ENCODE assay signal across 22 cellular contexts in genomic region chr11:61765550-61766253, GRCh38. TPM values are rescaled to one million over a fixed set of nuclear protein-coding genes. Genes with fewer than 3 reads are reported as not detected.
DNase-seq lines count a peak whose midpoint lies in the region; ATAC-seq and TF ChIP-seq lines count a peak whose summit lies in the region.
"Had no signal": no experiment of that assay in that cellular context is flagged by ENCODE, and none has a peak within 500 bp of the region (broad histone marks: within the 10 kb centered on the region; RNA-seq: fewer than 3 reads in every experiment).

No MANE protein-coding gene starts in this region.

- H3K27me3 ChIP-seq in AG04450 (ENCODE audit: control insufficient read depth, insufficient read depth, low read length): no peaks in the 10 kb centered on the region
- H3K27me3 ChIP-seq in NT2/D1 (ENCODE audit: insufficient read depth, insufficient read length): no peaks in the 10 kb centered on the region
- no peaks in the 10 kb centered on the region for H3K27me3 ChIP-seq in liver (ENCODE audit: control insufficient read depth in 4 of 4, insufficient read depth in 4 of 4, low read length in 3 of 4)
- H3K27me3 ChIP-seq: BLaER1 treated with 17β-estradiol and CSF1 and Interleukin-3, amounts not matched to agents 10 nM and 100 nM; MG63 had no signal

- DNase-seq in AG04450 (ENCODE audit: low read depth, low spot score) (no peak), NT2/D1 (ENCODE audit: low read depth, low spot score) (no peak), NCI-H446 treated with DMSO at 0.1 percent for 48 hours (lab: John Stamatoyannopoulos, UW) (no peak), amniotic stem cell (lab: John Stamatoyannopoulos, UW) (no peak), head of caudate nucleus (no peak)
- DNase-seq: CD8-positive, alpha-beta T cell; GOT3; Karpas-422; MG63; NCI-H1048; NCI-H1436; NCI-H1930; NCI-H510A treated with DMSO at 0.1 percent for 48 hours; OCI-M1; SIG-M5 had no signal

- TF ChIP-seq CTCF in AG04450 (IDR thresholded peaks at IDR 0.05; ENCODE audit: low read depth, low read length) (no peak), liver (IDR thresholded peaks at IDR 0.05; ENCODE audit: low read depth, low read length, missing input control) (no peak)

- H3K27ac ChIP-seq in AG04450 (ENCODE audit: low read depth, low read length) (peak overlapping the region; percentile 83), liver (ENCODE audit: low read depth in 1 of 2, low read length in 2 of 2) (peak overlapping the region; percentile 81 to 98)
- H3K27ac ChIP-seq: BLaER1 treated with 17β-estradiol and CSF1 and Interleukin-3, amounts not matched to agents 10 nM and 100 nM; HL-60 had no signal

- H3K36me3 ChIP-seq in NT2/D1 (ENCODE audit: insufficient read depth, insufficient read length, low read length): peaks cover 21% of the 10 kb centered on the region
- no peaks in the 10 kb centered on the region for H3K36me3 ChIP-seq in liver (ENCODE audit: control insufficient read depth in 4 of 4, insufficient read depth in 3 of 4, low read depth in 1 of 4, low read length in 3 of 4)
- H3K36me3 ChIP-seq: BLaER1 treated with 17β-estradiol and CSF1 and Interleukin-3, amounts not matched to agents 10 nM and 100 nM; MG63 had no signal

- no peak overlapping the region for H3K4me3 Mint-ChIP-seq in stimulated activated memory B cell treated with anti-CD40 and anti-IgM and Interleukin-4, amounts not matched to agents 10 μg/mL and 1 μg/mL and 100 μg/mL, for 72 hours
- H3K4me3 Mint-ChIP-seq: CD8-positive, alpha-beta T cell; HFFc6; IgD-negative memory B cell had no signal

- H3K27ac Mint-ChIP-seq in stimulated activated memory B cell treated with anti-CD40 and anti-IgM and Interleukin-4, amounts not matched to agents 10 μg/mL and 1 μg/mL and 100 μg/mL, for 72 hours: no peak overlapping the region
- H3K27ac Mint-ChIP-seq: CD8-positive, alpha-beta T cell; HFFc6; IgD-negative memory B cell had no signal

- peak; percentile 7 for ATAC-seq in stimulated activated memory B cell treated with anti-CD40 and anti-IgM and Interleukin-4, amounts not matched to agents 10 μg/mL and 1 μg/mL and 100 μg/mL, for 72 hours
- ATAC-seq in HG03432 (IDR thresholded peaks at IDR 0.05; ENCODE audit: unreplicated experiment): no peak
- ATAC-seq: CD8-positive, alpha-beta T cell had no signal

- H3K9ac ChIP-seq in NT2/D1 (ENCODE audit: insufficient read length, low read depth): peak overlapping the region; percentile 61
- H3K9ac ChIP-seq in liver (ENCODE audit: low read depth in 1 of 2, low read length in 2 of 2): no peak overlapping the region
- H3K9ac ChIP-seq: BLaER1 treated with 17β-estradiol and CSF1 and Interleukin-3, amounts not matched to agents 10 nM and 100 nM had no signal

- no peak for TF ChIP-seq RAD21 in liver (IDR thresholded peaks at IDR 0.05)

- no peaks in the 10 kb centered on the region for H3K4me1 Mint-ChIP-seq in stimulated activated memory B cell treated with anti-CD40 and anti-IgM and Interleukin-4, amounts not matched to agents 10 μg/mL and 1 μg/mL and 100 μg/mL, for 72 hours
- H3K4me1 Mint-ChIP-seq: IgD-negative memory B cell had no signal

- H3K9me3 Mint-ChIP-seq in stimulated activated memory B cell treated with anti-CD40 and anti-IgM and Interleukin-4, amounts not matched to agents 10 μg/mL and 1 μg/mL and 100 μg/mL, for 72 hours: no peaks in the 10 kb centered on the region
- H3K9me3 Mint-ChIP-seq: CD8-positive, alpha-beta T cell; HFFc6; IgD-negative memory B cell had no signal

- POLR2A ChIA-PET in AG04450 (lab: Yijun Ruan, JAX): interaction anchor here (0.7 kb wide), 1 partner anchor 34 kb away, joined by 3 read pairs; no protein-coding TSS in a partner anchor

- H3K4me3 ChIP-seq in AG04450 (ENCODE audit: low read depth, low read length) (no peak overlapping the region), NT2/D1 (ENCODE audit: insufficient read length, low read depth) (no peak overlapping the region), liver (ENCODE audit: low read depth in 1 of 3, low read length in 3 of 3) (no peak overlapping the region)
- H3K4me3 ChIP-seq: BLaER1 treated with 17β-estradiol and CSF1 and Interleukin-3, amounts not matched to agents 10 nM and 100 nM; MG63 had no signal

- CTCF ChIA-PET in AG04450 (lab: Charles Lee): interaction anchor here (1.0 to 1.4 kb wide), 2 partner anchors 16 to 23 kb away, joined by 3 to 5 read pairs; no protein-coding TSS in a partner anchor

- peaks cover 11% of the 10 kb centered on the region for H3K27me3 Mint-ChIP-seq in stimulated activated memory B cell treated with anti-CD40 and anti-IgM and Interleukin-4, amounts not matched to agents 10 μg/mL and 1 μg/mL and 100 μg/mL, for 72 hours

- intact Hi-C loops in head of caudate nucleus (cut with DNase I): no loop called here

- H3K9me3 ChIP-seq in AG04450 (ENCODE audit: control insufficient read depth, insufficient read depth, low read length) (no peaks in the 10 kb centered on the region; the same call in 1 of the 2 replicates), NT2/D1 (ENCODE audit: insufficient read depth, low read length) (no peaks in the 10 kb centered on the region), liver (ENCODE audit: control insufficient read depth in 4 of 4, low read length in 3 of 4) (no peaks in the 10 kb centered on the region)
- H3K9me3 ChIP-seq: BLaER1 treated with 17β-estradiol and CSF1 and Interleukin-3, amounts not matched to agents 10 nM and 100 nM; MG63 had no signal

- peaks cover 68% of the 10 kb centered on the region for H3K4me1 ChIP-seq in NT2/D1 (ENCODE audit: insufficient read depth, insufficient read length)
- peaks cover 18 to 48% (median 32%) of the 10 kb centered on the region in 4 donors for H3K4me1 ChIP-seq in liver (ENCODE audit: control insufficient read depth in 4 of 4, insufficient read depth in 4 of 4, low read length in 3 of 4)

- WGBS in liver: 91% methylated on average over 26 of the region's 26 CpGs

- no peaks in the 10 kb centered on the region for H3K36me3 Mint-ChIP-seq in stimulated activated memory B cell treated with anti-CD40 and anti-IgM and Interleukin-4, amounts not matched to agents 10 μg/mL and 1 μg/mL and 100 μg/mL, for 72 hours
- H3K36me3 Mint-ChIP-seq: CD8-positive, alpha-beta T cell; IgD-negative memory B cell had no signal

TF ChIP-seq in liver, 16 proteins besides CTCF, POLR2A, EP300 and RAD21 (continues in another document):
- TF ChIP-seq EGR1 (IDR thresholded peaks at IDR 0.05; ENCODE audit: low read depth in 2 of 2) (no peak), TAF1 (conservative IDR thresholded peaks at IDR 0.05) (no peak), JUND (IDR thresholded peaks at IDR 0.05) (no peak), MAX (IDR thresholded peaks at IDR 0.05) (no peak), FOXA1 (IDR thresholded peaks at IDR 0.05) (no peak), RXRA (IDR thresholded peaks at IDR 0.05) (no peak), GABPA (IDR thresholded peaks at IDR 0.05 in 1 of 2, conservative IDR thresholded peaks at IDR 0.05 in 1 of 2) (no peak), ZBTB33 (IDR thresholded peaks at IDR 0.05) (no peak), HNF4A (conservative IDR thresholded peaks at IDR 0.05) (no peak), FOXA2 (IDR thresholded peaks at IDR 0.05) (no peak), SP1 (IDR thresholded peaks at IDR 0.05) (no peak), YY1 (IDR thresholded peaks at IDR 0.05) (no peak)

RNA-seq across cellular contexts. Expression of gene MYRF, which starts 13.3 kb away (rescaled TPM):
- polyA plus RNA-seq in AG04450 (2011; rRNA removed): 2.7 and 4.2 TPM in 2 replicates
- polyA minus RNA-seq in AG04450 (2011; rRNA and poly(A)+ RNA removed): 4.1 and 5.0 TPM in 2 replicates
- total RNA-seq in liver: 1 to 10 TPM; 3.5 to 6.5 TPM
- 1 to 10 TPM; 4.4 to 4.5 TPM for polyA plus RNA-seq in liver
- polyA plus RNA-seq: IgD-negative memory B cell had no signal

RNA-seq across cellular contexts. Expression of gene TMEM258, which starts 26.7 kb away (rescaled TPM):
- 300 and 356 TPM in 2 replicates for polyA plus RNA-seq in AG04450 (2011; rRNA removed)
- 111 and 128 TPM in 2 replicates for polyA minus RNA-seq in AG04450 (2011; rRNA and poly(A)+ RNA removed)
- total RNA-seq in liver: 10 to 100 TPM; 31.0 to 77.8 TPM
- polyA plus RNA-seq in liver: 100 to 1,000 TPM; 120 to 136 TPM

RNA-seq across cellular contexts. Expression of gene FEN1, which starts 27.0 kb away (rescaled TPM):
- polyA plus RNA-seq in AG04450 (2011; rRNA removed): 7.1 and 8.4 TPM in 2 replicates
- 8.6 and 10.3 TPM in 2 replicates for polyA minus RNA-seq in AG04450 (2011; rRNA and poly(A)+ RNA removed)
- total RNA-seq in liver: 10 to 100 TPM in 1 of 2 donors, 1 to 10 TPM in 1; 9.0 to 46.5 TPM
- polyA plus RNA-seq in liver: 10 to 100 TPM in 1 of 2 donors, 1 to 10 TPM in 1; 4.5 to 10.0 TPM

RNA-seq across cellular contexts. Expression of gene FADS1, which starts 51.1 kb away (rescaled TPM):
- polyA plus RNA-seq in AG04450 (2011; rRNA removed) (50.4 and 52.4 TPM in 2 replicates), liver (10 to 100 TPM; 16.8 to 44.8 TPM)
- polyA minus RNA-seq in AG04450 (2011; rRNA and poly(A)+ RNA removed): 70.4 and 97.0 TPM in 2 replicates
- 100 to 1,000 TPM in 1 of 2 donors, 10 to 100 TPM in 1; 72.7 to 137 TPM for total RNA-seq in liver
